Comparison of ENCODE assay signal across 14 cellular contexts in the genomic region with DNA sequence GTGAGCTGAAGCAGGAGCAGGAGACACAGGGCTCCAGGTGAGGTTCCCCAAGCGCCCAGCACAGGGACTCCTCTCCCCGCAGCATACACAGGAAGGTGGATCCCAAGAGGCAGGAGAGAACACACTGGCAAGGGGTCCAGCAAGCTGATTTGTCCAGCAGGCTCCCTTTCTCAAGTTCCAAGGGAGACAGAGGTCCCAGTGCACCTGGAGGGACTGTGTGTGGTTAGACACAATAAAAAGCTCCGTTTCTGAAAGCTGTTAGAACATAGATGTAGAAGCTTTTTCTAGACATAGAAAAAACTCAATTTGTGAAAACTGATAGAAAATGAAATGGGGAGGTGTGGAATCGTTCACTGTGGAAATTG. TPM values are rescaled to one million over a fixed set of nuclear protein-coding genes. Genes with fewer than 3 reads are reported as not detected.
DNase-seq lines count a peak whose midpoint lies in the region; ATAC-seq and TF ChIP-seq lines count a peak whose summit lies in the region.
"Had no signal": no experiment of that assay in that cellular context is flagged by ENCODE, and none has a peak within 500 bp of the region (broad histone marks: within the 10 kb centered on the region; RNA-seq: fewer than 3 reads in every experiment).

No MANE protein-coding gene starts in this region.

- H3K27ac Mint-ChIP-seq in activated naive CD4-positive, alpha-beta T cell treated with anti-CD3 and anti-CD28 coated beads for 36 hours = no peak overlapping the region
- no peak overlapping the region for H3K27ac Mint-ChIP-seq in activated naive CD4-positive, alpha-beta T cell treated with anti-CD3 and anti-CD28 coated beads, Interleukin-2, amount 50 U/mL, for 72 hours
- H3K27ac Mint-ChIP-seq in T-cell = no peak overlapping the region
- H3K27ac Mint-ChIP-seq in neural progenitor cell = no peak overlapping the region
- H3K27ac Mint-ChIP-seq in mesothelial cell of epicardium = no peak overlapping the region

- H3K36me3 ChIP-seq in neural progenitor cell = no peaks in the 10 kb centered on the region
- H3K36me3 ChIP-seq: adrenal gland, BE2C, pancreas, upper lobe of left lung had no signal

- H3F3A ChIP-seq in neural progenitor cell (ENCODE audit: low read depth) = peaks cover 9% of the 10 kb centered on the region

- no peak overlapping the region for H3K4me2 ChIP-seq in neural progenitor cell

- no peak for ATAC-seq in activated naive CD4-positive, alpha-beta T cell treated with anti-CD3 and anti-CD28 coated beads, Interleukin-2, amount 50 U/mL, for 72 hours
- peak; percentile 3 for ATAC-seq in GM19324 (IDR thresholded peaks at IDR 0.05; ENCODE audit: low FRiP score, unreplicated experiment)
- ATAC-seq in T-cell (replicated peaks in 1 of 4) = no peak

- peaks cover under 1% of the 10 kb centered on the region for H3K9me3 Mint-ChIP-seq in activated naive CD4-positive, alpha-beta T cell treated with anti-CD3 and anti-CD28 coated beads for 36 hours
- peaks cover 0 to under 1% of the 10 kb centered on the region in 2 donors for H3K9me3 Mint-ChIP-seq in activated naive CD4-positive, alpha-beta T cell treated with anti-CD3 and anti-CD28 coated beads, Interleukin-2, amount 50 U/mL, for 72 hours
- H3K9me3 Mint-ChIP-seq in T-cell = peaks cover 0 to under 1% (median 0%) of the 10 kb centered on the region in 3 donors
- peaks cover 3% of the 10 kb centered on the region for H3K9me3 Mint-ChIP-seq in neural progenitor cell
- peaks cover 8% of the 10 kb centered on the region for H3K9me3 Mint-ChIP-seq in mesothelial cell of epicardium

- H3K36me3 Mint-ChIP-seq in activated naive CD4-positive, alpha-beta T cell treated with anti-CD3 and anti-CD28 coated beads for 36 hours (ENCODE audit: low read depth) = peaks cover 6% of the 10 kb centered on the region
- no peaks in the 10 kb centered on the region for H3K36me3 Mint-ChIP-seq in activated naive CD4-positive, alpha-beta T cell treated with anti-CD3 and anti-CD28 coated beads, Interleukin-2, amount 50 U/mL, for 72 hours
- H3K36me3 Mint-ChIP-seq in T-cell = no peaks in the 10 kb centered on the region
- no peaks in the 10 kb centered on the region for H3K36me3 Mint-ChIP-seq in neural progenitor cell
- no peaks in the 10 kb centered on the region for H3K36me3 Mint-ChIP-seq in mesothelial cell of epicardium

- H3K27ac ChIP-seq in neural progenitor cell = no peak overlapping the region
- H3K27ac ChIP-seq: adrenal gland, upper lobe of left lung had no signal

- H3K79me2 ChIP-seq in neural progenitor cell (ENCODE audit: low read depth) = no peaks in the 10 kb centered on the region

- no peak overlapping the region for H3K4me3 ChIP-seq in neural progenitor cell
- H3K4me3 ChIP-seq: adrenal gland had no signal

- CTCF ChIA-PET in activated naive CD4-positive, alpha-beta T cell treated with anti-CD3 and anti-CD28 coated beads for 36 hours (lab: Charles Lee) = interaction anchor here (0.7 to 6.9 kb wide), 38 partner anchors 10 to 431 kb away, joined by 3 to 115 read pairs (median 5); a partner anchor contains a TSS
- CTCF ChIA-PET in T-cell (lab: Charles Lee) = interaction anchor here (0.6 to 4.6 kb wide), 11 partner anchors 9 to 793 kb away, joined by 3 to 50 read pairs (median 5); no protein-coding TSS in a partner anchor

- no peaks in the 10 kb centered on the region for H4K20me1 ChIP-seq in neural progenitor cell (ENCODE audit: low read depth)

- POLR2A ChIA-PET in T-cell (lab: Charles Lee) = no interaction called here

- H3K27me3 Mint-ChIP-seq in activated naive CD4-positive, alpha-beta T cell treated with anti-CD3 and anti-CD28 coated beads for 36 hours (ENCODE audit: low read depth) = peaks cover 9% of the 10 kb centered on the region
- H3K27me3 Mint-ChIP-seq in T-cell (peaks cover 15 to 28% of the 10 kb centered on the region in 2 donors), neural progenitor cell (ENCODE audit: insufficient read depth, low read depth) (peaks cover 11% of the 10 kb centered on the region), mesothelial cell of epicardium (ENCODE audit: low read depth) (peaks cover 49% of the 10 kb centered on the region)

- peak overlapping the region; percentile 86 for H3K4me3 Mint-ChIP-seq in activated naive CD4-positive, alpha-beta T cell treated with anti-CD3 and anti-CD28 coated beads for 36 hours
- H3K4me3 Mint-ChIP-seq in T-cell (peak overlapping the region; percentile 74 to 82 (median 78)), neural progenitor cell (no peak overlapping the region), mesothelial cell of epicardium (no peak overlapping the region)

- peak overlapping the region; percentile 97 for H2AFZ ChIP-seq in neural progenitor cell (replicated peaks)

- H3K4me1 Mint-ChIP-seq in activated naive CD4-positive, alpha-beta T cell treated with anti-CD3 and anti-CD28 coated beads for 36 hours (ENCODE audit: low read depth) = peaks cover 10% of the 10 kb centered on the region
- peaks cover 16 to 22% (median 19%) of the 10 kb centered on the region in 3 donors for H3K4me1 Mint-ChIP-seq in T-cell
- peaks cover 6% of the 10 kb centered on the region for H3K4me1 Mint-ChIP-seq in neural progenitor cell
- H3K4me1 Mint-ChIP-seq in mesothelial cell of epicardium = peaks cover 3% of the 10 kb centered on the region

- intact Hi-C loops in activated naive CD4-positive, alpha-beta T cell treated with anti-CD3 and anti-CD28 coated beads for 36 hours (cut with micrococcal nuclease) = loop anchor here (1.0 kb wide), 5 partner anchors 36 to 285 kb away; no protein-coding TSS in a partner anchor

- TF ChIP-seq CTCF in neural progenitor cell (IDR thresholded peaks at IDR 0.05) = no peak
- no peak for TF ChIP-seq CTCF in mesothelial cell of epicardium (IDR thresholded peaks at IDR 0.05; ENCODE audit: unreplicated experiment)

- no peak overlapping the region for H3K9ac ChIP-seq in neural progenitor cell

- DNase-seq in activated naive CD4-positive, alpha-beta T cell treated with anti-CD3 and anti-CD28 coated beads for 36 hours = no peak
- DNase-seq in activated naive CD4-positive, alpha-beta T cell treated with anti-CD3 and anti-CD28 coated beads, Interleukin-2, amount 50 U/mL, for 72 hours (ENCODE audit: low spot score in 2 of 2) = no peak
- DNase-seq in T-cell (no peak), neural progenitor cell (ENCODE audit: low spot score) (no peak), NCI-H345 (lab: John Stamatoyannopoulos, UW) (no peak), DMS 273 treated with DMSO at 0.1 percent for 48 hours (lab: John Stamatoyannopoulos, UW) (no peak), mesothelial cell of epicardium (ENCODE audit: low spot score in 2 of 2, unreplicated experiment in 2 of 2) (no peak)

- H3K9me3 ChIP-seq in neural progenitor cell (ENCODE audit: low read depth) = no peaks in the 10 kb centered on the region
- H3K9me3 ChIP-seq: adrenal gland, BE2C, pancreas, upper lobe of left lung had no signal

- no peaks in the 10 kb centered on the region for H3K4me1 ChIP-seq in neural progenitor cell
- H3K4me1 ChIP-seq: BE2C, pancreas had no signal

- peaks cover 33% of the 10 kb centered on the region for H3K27me3 ChIP-seq in neural progenitor cell
- H3K27me3 ChIP-seq: pancreas had no signal

RNA-seq across cellular contexts. Expression of a gene that starts 1.8 kb away (rescaled TPM):
- total RNA-seq in activated naive CD4-positive, alpha-beta T cell treated with anti-CD3 and anti-CD28 coated beads for 36 hours = 10 to 100 TPM; 12.1 to 12.5 TPM
- total RNA-seq in activated naive CD4-positive, alpha-beta T cell treated with anti-CD3 and anti-CD28 coated beads, Interleukin-2, amount 50 U/mL, for 72 hours = 1 to 10 TPM in 1 of 2 donors, under 1 TPM in 1; 0.75 to 3.6 TPM
- 1 to 10 TPM in 1 of 5 donors, under 1 TPM in 4; 0.58 to 1.0 (median 0.72) TPM for total RNA-seq in T-cell
- total RNA-seq in neural progenitor cell (ENCODE audit: low replicate concordance) = 0.62 and 3.1 TPM in 2 replicates
- total RNA-seq in mesothelial cell of epicardium = 0.11 TPM in 1 of 3 replicates, not detected in the others
- total RNA-seq: LHCN-M2, myocyte had no signal

RNA-seq across cellular contexts. Expression of a gene that starts 39.6 kb away (rescaled TPM):
- 1 to 10 TPM; 1.0 TPM for total RNA-seq in activated naive CD4-positive, alpha-beta T cell treated with anti-CD3 and anti-CD28 coated beads for 36 hours
- total RNA-seq in activated naive CD4-positive, alpha-beta T cell treated with anti-CD3 and anti-CD28 coated beads, Interleukin-2, amount 50 U/mL, for 72 hours = 1 to 10 TPM in 1 of 2 donors, under 1 TPM in 1; 0.36 to 1.4 TPM
- under 1 TPM in 2 of 5 donors, not detected in 3; 0.44 to 0.53 TPM for total RNA-seq in T-cell
- total RNA-seq in neural progenitor cell (ENCODE audit: low replicate concordance) = 0.09 and 0.87 TPM in 2 replicates
- total RNA-seq in mesothelial cell of epicardium = not detected in 3 replicates
- total RNA-seq: myocyte had no signal

Comparison
In these comparisons a context has a peak if more than half of its experiments do, and no peak if none do; other contexts are left out.
1. H3K4me3 Mint-ChIP-seq: peak in activated naive CD4-positive, alpha-beta T cell treated with anti-CD3 and anti-CD28 coated beads for 36 hours (single experiment) and T-cell (3 of 3); none in neural progenitor cell (single experiment) and mesothelial cell of epicardium (single experiment).